In the genomic region with DNA sequence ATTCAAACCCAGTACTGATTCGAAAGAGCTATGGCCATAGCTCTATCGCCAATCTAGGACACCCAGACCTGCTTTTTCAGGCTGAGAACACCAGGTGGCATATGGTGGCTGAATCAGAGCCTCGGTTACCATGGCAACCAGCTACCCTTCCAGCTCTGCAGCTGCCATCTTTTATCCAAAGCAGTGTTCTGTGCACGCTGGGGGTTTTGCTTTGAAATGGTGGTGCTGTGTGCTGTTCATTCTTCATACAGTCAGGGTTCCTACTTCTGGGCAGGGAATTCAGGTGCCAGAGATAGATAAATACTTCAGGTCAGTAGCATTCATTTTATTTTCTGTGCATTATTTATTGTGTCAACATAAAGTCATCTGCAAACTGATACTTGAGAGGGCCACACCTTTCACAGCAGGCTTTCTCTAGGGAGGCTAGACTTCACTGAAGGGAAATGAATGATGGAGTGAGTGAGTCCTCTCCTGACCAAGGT, we compare ENCODE assay signal across 1 cellular context.
A peak's percentile ranks its signal among the peaks of the same experiment; 100 is the strongest.
TF ChIP-seq lines count a peak whose summit lies in the region.

No MANE protein-coding gene starts in this region.

TF ChIP-seq in GM12878, 131 proteins besides CTCF, POLR2A, EP300 and RAD21 (continued from another document):
- TF ChIP-seq BMI1 (IDR thresholded peaks at IDR 0.05; ENCODE audit: borderline replicate concordance): peak; percentile 100
